In genomic region chr5:32664523-32664922, GRCh38 we compare ENCODE assay signal across 9 cellular contexts. TPM values are rescaled to one million over a fixed set of nuclear protein-coding genes. Genes with fewer than 3 reads are reported as not detected.
"Had no signal": no experiment of that assay in that cellular context is flagged by ENCODE, and none has a peak within 500 bp of the region (broad histone marks: within the 10 kb centered on the region; RNA-seq: fewer than 3 reads in every experiment).

No MANE protein-coding gene starts in this region.

- H3K27ac ChIP-seq: GM23248, HL-60 had no signal

- H3K9me3 ChIP-seq: HAP-1 had no signal

- H3K4me3 ChIP-seq: GM23248, HAP-1 had no signal

- H3K36me3 ChIP-seq: HAP-1 had no signal

- ATAC-seq: HCT116, HepG2 had no signal

- H2AFZ ChIP-seq: GM23248 had no signal

- H3K4me1 ChIP-seq: HAP-1 had no signal

- FAIRE-seq: HepG2 had no signal

- DNase-seq: GM23248, GOT3, H7, HFFc6, KBM-7 had no signal

RNA-seq across cellular contexts. Expression of gene NPR3, which starts 46.6 kb away (rescaled TPM):
- total RNA-seq: HepG2 had no signal
